ENCODE assay signal across 1 cellular context in the genomic region with DNA sequence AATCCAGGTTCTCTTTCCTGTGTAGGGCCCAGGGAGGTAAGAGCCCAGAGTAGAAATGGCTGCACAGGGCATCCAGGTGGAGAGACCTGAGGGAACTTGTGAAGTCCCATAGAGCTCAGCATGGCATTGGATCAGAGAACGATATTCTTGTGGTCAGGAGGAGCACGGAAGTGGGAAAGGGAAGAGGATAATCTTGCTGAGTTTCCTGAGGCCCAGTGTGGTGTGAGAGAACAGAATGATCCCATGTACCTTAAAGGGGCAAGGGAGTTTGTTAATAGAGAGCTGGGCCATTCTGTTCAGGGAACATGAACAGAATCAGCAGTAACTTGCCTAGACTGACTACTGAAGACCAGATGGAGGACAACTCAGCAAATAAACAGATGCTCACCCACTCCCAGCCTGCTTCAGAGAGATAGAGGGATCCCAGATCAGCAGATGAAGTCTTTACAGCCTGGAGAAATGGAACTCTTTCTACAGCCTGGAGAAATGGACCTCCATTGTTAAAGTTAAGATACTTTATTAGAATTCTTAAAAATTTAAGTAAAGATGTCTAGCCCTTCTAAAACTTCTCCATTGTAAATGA.
TF ChIP-seq lines count a peak whose summit lies in the region.

No MANE protein-coding gene starts in this region.

TF ChIP-seq in K562, 482 proteins besides CTCF, POLR2A, EP300 and RAD21 (continued from another document):
- TF ChIP-seq PHB2 (IDR thresholded peaks at IDR 0.05; ENCODE audit: low read depth) (no peak), ZFX (CRISPR knock-in tag; IDR thresholded peaks at IDR 0.05) (no peak), SNRNP70 (optimal IDR thresholded peaks at IDR 0.05; ENCODE audit: low read depth, low read length) (no peak), BCOR (IDR thresholded peaks at IDR 0.05) (no peak), MAFK (IDR thresholded peaks at IDR 0.05; ENCODE audit: low read length) (no peak), SRSF9 (IDR thresholded peaks at IDR 0.05; ENCODE audit: borderline replicate concordance, low read depth, low read length) (no peak), NCOR1 (IDR thresholded peaks at IDR 0.05) (peak; percentile 57), SOX6 (IDR thresholded peaks at IDR 0.05) (no peak), TAL1 (IDR thresholded peaks at IDR 0.05) (peak; percentile 65), ZNF77 (CRISPR knock-in tag; IDR thresholded peaks at IDR 0.05) (no peak), LEF1 (IDR thresholded peaks at IDR 0.05) (no peak), MCM3 (IDR thresholded peaks at IDR 0.05) (no peak), ELF4 (CRISPR knock-in tag; IDR thresholded peaks at IDR 0.05) (no peak), CC2D1A (IDR thresholded peaks at IDR 0.05) (no peak), TARDBP (IDR thresholded peaks at IDR 0.05) (no peak), PRPF4 (IDR thresholded peaks at IDR 0.05; ENCODE audit: insufficient read depth, low read depth, low read length, poor library complexity, severe bottlenecking) (no peak), PHF21A (IDR thresholded peaks at IDR 0.05; ENCODE audit: borderline replicate concordance, low read depth) (no peak), ZNF274 (IDR thresholded peaks at IDR 0.05; ENCODE audit: borderline replicate concordance, low read depth, low read length) (no peak), KAT7 (CRISPR knock-in tag; IDR thresholded peaks at IDR 0.05; ENCODE audit: borderline replicate concordance) (no peak), ZNF143 (CRISPR knock-in tag; IDR thresholded peaks at IDR 0.05) (no peak), CBFA2T2 (conservative IDR thresholded peaks at IDR 0.05) (peak; percentile 68), NRF1 (conservative IDR thresholded peaks at IDR 0.05 in 1 of 2, IDR thresholded peaks at IDR 0.05 in 1 of 2) (no peak), ZNF780A (CRISPR knock-in tag; IDR thresholded peaks at IDR 0.05) (no peak), ARID1B (IDR thresholded peaks at IDR 0.05) (peak; percentile 64), SIN3A (IDR thresholded peaks at IDR 0.05; ENCODE audit: borderline replicate concordance in 2 of 2, control insufficient read depth in 1 of 2, low read depth in 2 of 2, low read length in 2 of 2) (no peak), MBD2 (IDR thresholded peaks at IDR 0.05; ENCODE audit: borderline replicate concordance, low read depth) (no peak), NR2C2 (CRISPR knock-in tag; IDR thresholded peaks at IDR 0.05) (no peak), NR2C2 (tag; IDR thresholded peaks at IDR 0.05) (no peak), LCOR (CRISPR knock-in tag; IDR thresholded peaks at IDR 0.05) (no peak), FOXK1 (CRISPR knock-in tag; IDR thresholded peaks at IDR 0.05; ENCODE audit: borderline replicate concordance) (no peak)
- TF ChIP-seq, protein P1, sequence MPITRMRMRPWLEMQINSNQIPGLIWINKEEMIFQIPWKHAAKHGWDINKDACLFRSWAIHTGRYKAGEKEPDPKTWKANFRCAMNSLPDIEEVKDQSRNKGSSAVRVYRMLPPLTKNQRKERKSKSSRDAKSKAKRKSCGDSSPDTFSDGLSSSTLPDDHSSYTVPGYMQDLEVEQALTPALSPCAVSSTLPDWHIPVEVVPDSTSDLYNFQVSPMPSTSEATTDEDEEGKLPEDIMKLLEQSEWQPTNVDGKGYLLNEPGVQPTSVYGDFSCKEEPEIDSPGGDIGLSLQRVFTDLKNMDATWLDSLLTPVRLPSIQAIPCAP (CRISPR knock-in tag; IDR thresholded peaks at IDR 0.05; ENCODE audit: borderline replicate concordance), result no peak
- TF ChIP-seq, protein P2, sequence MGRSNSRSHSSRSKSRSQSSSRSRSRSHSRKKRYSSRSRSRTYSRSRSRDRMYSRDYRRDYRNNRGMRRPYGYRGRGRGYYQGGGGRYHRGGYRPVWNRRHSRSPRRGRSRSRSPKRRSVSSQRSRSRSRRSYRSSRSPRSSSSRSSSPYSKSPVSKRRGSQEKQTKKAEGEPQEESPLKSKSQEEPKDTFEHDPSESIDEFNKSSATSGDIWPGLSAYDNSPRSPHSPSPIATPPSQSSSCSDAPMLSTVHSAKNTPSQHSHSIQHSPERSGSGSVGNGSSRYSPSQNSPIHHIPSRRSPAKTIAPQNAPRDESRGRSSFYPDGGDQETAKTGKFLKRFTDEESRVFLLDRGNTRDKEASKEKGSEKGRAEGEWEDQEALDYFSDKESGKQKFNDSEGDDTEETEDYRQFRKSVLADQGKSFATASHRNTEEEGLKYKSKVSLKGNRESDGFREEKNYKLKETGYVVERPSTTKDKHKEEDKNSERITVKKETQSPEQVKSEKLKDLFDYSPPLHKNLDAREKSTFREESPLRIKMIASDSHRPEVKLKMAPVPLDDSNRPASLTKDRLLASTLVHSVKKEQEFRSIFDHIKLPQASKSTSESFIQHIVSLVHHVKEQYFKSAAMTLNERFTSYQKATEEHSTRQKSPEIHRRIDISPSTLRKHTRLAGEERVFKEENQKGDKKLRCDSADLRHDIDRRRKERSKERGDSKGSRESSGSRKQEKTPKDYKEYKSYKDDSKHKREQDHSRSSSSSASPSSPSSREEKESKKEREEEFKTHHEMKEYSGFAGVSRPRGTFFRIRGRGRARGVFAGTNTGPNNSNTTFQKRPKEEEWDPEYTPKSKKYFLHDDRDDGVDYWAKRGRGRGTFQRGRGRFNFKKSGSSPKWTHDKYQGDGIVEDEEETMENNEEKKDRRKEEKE (IDR thresholded peaks at IDR 0.05; ENCODE audit: borderline replicate concordance in 1 of 2, control insufficient read depth in 1 of 2, low read depth in 2 of 2, low read length in 1 of 2), result no peak
- TF ChIP-seq, protein P3, sequence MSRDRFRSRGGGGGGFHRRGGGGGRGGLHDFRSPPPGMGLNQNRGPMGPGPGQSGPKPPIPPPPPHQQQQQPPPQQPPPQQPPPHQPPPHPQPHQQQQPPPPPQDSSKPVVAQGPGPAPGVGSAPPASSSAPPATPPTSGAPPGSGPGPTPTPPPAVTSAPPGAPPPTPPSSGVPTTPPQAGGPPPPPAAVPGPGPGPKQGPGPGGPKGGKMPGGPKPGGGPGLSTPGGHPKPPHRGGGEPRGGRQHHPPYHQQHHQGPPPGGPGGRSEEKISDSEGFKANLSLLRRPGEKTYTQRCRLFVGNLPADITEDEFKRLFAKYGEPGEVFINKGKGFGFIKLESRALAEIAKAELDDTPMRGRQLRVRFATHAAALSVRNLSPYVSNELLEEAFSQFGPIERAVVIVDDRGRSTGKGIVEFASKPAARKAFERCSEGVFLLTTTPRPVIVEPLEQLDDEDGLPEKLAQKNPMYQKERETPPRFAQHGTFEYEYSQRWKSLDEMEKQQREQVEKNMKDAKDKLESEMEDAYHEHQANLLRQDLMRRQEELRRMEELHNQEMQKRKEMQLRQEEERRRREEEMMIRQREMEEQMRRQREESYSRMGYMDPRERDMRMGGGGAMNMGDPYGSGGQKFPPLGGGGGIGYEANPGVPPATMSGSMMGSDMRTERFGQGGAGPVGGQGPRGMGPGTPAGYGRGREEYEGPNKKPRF (IDR thresholded peaks at IDR 0.05; ENCODE audit: low read depth, low read length), result no peak
- TF ChIP-seq, protein P4, sequence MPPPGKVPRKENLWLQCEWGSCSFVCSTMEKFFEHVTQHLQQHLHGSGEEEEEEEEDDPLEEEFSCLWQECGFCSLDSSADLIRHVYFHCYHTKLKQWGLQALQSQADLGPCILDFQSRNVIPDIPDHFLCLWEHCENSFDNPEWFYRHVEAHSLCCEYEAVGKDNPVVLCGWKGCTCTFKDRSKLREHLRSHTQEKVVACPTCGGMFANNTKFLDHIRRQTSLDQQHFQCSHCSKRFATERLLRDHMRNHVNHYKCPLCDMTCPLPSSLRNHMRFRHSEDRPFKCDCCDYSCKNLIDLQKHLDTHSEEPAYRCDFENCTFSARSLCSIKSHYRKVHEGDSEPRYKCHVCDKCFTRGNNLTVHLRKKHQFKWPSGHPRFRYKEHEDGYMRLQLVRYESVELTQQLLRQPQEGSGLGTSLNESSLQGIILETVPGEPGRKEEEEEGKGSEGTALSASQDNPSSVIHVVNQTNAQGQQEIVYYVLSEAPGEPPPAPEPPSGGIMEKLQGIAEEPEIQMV (tag; conservative IDR thresholded peaks at IDR 0.05; ENCODE audit: low read depth), result no peak
